Comparison of ENCODE assay signal across 10 cellular contexts in the genomic region with DNA sequence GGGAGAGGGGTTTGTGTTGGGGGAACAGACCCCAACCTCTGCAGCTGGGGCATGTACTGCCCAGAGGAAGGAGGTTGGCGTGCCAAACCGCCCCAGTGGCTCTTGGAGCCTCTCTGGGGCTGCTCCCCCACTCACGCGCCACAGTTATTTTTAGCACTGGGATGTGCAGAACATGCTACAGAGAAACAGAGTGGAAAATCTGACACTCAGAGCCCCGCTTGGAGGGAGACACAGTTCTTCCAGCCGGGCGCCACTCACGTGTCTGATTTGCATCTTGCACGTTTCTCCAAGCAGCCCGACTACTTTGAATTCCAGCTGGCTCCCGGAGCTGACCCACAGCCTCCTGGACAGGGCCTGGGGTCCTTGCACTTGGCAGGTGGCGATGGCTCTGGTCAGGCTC.
DNase-seq lines count a peak whose midpoint lies in the region; ATAC-seq and TF ChIP-seq lines count a peak whose summit lies in the region.
"Had no signal": no experiment of that assay in that cellular context is flagged by ENCODE, and none has a peak within 500 bp of the region (broad histone marks: within the 10 kb centered on the region; RNA-seq: fewer than 3 reads in every experiment).

No MANE protein-coding gene starts in this region.

- H3K27me3 ChIP-seq in hepatocyte (no peaks in the 10 kb centered on the region), subcutaneous abdominal adipose tissue (ENCODE audit: control insufficient read depth in 5 of 5, insufficient read depth in 4 of 5, low read length in 5 of 5) (peaks cover 0 to under 1% (median 0%) of the 10 kb centered on the region in 5 donors)

- H3K9me3 ChIP-seq in hepatocyte (ENCODE audit: low read depth): no peaks in the 10 kb centered on the region
- H3K9me3 ChIP-seq in subcutaneous abdominal adipose tissue (ENCODE audit: control insufficient read depth in 5 of 5, low read length in 5 of 5): no peaks in the 10 kb centered on the region

- WGBS in hepatocyte (ENCODE audit: low lambda C conversion rate, missing lambda C conversion rate): 65% methylated on average over 12 of the region's 12 CpGs

- H3K27ac ChIP-seq in hepatocyte (peak overlapping the region; percentile 65), subcutaneous abdominal adipose tissue (ENCODE audit: low read depth, low read length) (peak overlapping the region; percentile 45)
- H3K27ac ChIP-seq: 22Rv1 had no signal

- no peak for ATAC-seq in HG02852 (IDR thresholded peaks at IDR 0.05; ENCODE audit: unreplicated experiment)

- H3K79me2 ChIP-seq in hepatocyte: no peaks in the 10 kb centered on the region

- H4K20me1 ChIP-seq in hepatocyte (ENCODE audit: insufficient read depth, poor library complexity, severe bottlenecking): no peaks in the 10 kb centered on the region

- no peak for TF ChIP-seq CTCF in hepatocyte (IDR thresholded peaks at IDR 0.05; ENCODE audit: poor library complexity)

- no peak overlapping the region for H2AFZ ChIP-seq in hepatocyte

- no peaks in the 10 kb centered on the region for H3K9me2 ChIP-seq in hepatocyte (replicated peaks; ENCODE audit: insufficient read depth)

- H3K4me3 ChIP-seq in hepatocyte: no peak overlapping the region
- H3K4me3 ChIP-seq in subcutaneous abdominal adipose tissue (ENCODE audit: low read depth in 1 of 5, low read length in 5 of 5): no peak overlapping the region

- H3K36me3 ChIP-seq in hepatocyte (replicated peaks; ENCODE audit: insufficient read depth, low read depth) (no peaks in the 10 kb centered on the region), subcutaneous abdominal adipose tissue (ENCODE audit: control insufficient read depth in 5 of 5, insufficient read depth in 5 of 5, low read length in 5 of 5) (no peaks in the 10 kb centered on the region)

- DNase-seq in DMS 273 (lab: John Stamatoyannopoulos, UW; ENCODE audit: unreplicated experiment) (peak; percentile 45), DMS 273 treated with DMSO at 0.1 percent for 48 hours (lab: John Stamatoyannopoulos, UW) (no peak), anterior cingulate cortex (lab: John Stamatoyannopoulos, UW) (peak in 54 of 58 donors; percentile 12 to 85 (median 58)), hepatocyte (ENCODE audit: low spot score) (peak; percentile 81), NCI-H2029 treated with DMSO at 0.1 percent for 48 hours (lab: John Stamatoyannopoulos, UW) (no peak)
- no peak for DNase-seq in stimulated activated CD8-positive, alpha-beta memory T cell treated with anti-CD3 and anti-CD28 coated beads, Interleukin-4, amount 100 ng/mL, for 48 hours
- DNase-seq: NCI-H146 had no signal

- H3K4me2 ChIP-seq in hepatocyte: peak overlapping the region; percentile 17

- H3K9ac ChIP-seq in subcutaneous abdominal adipose tissue (ENCODE audit: low read length in 5 of 5): peak overlapping the region in 1 of 5 donors; percentile 2

- H3K4me1 ChIP-seq in hepatocyte (ENCODE audit: insufficient read depth) (peaks cover 21% of the 10 kb centered on the region), subcutaneous abdominal adipose tissue (ENCODE audit: control insufficient read depth in 5 of 5, insufficient read depth in 5 of 5, low read length in 5 of 5) (peaks cover 11 to 38% (median 32%) of the 10 kb centered on the region in 5 donors)

Comparison
In these comparisons a context has a peak if more than half of its experiments do, and no peak if none do; other contexts are left out.
1. DNase-seq: peak in DMS 273 (single experiment), anterior cingulate cortex (54 of 58) and hepatocyte (single experiment); none in DMS 273 treated with DMSO at 0.1 percent for 48 hours (single experiment), stimulated activated CD8-positive, alpha-beta memory T cell treated with anti-CD3 and anti-CD28 coated beads, Interleukin-4, amount 100 ng/mL, for 48 hours (single experiment) and NCI-H2029 treated with DMSO at 0.1 percent for 48 hours (single experiment).